ENCODE assay signal across 11 cellular contexts in genomic region chr6:56759521-56759920, GRCh38.
DNase-seq lines count a peak whose midpoint lies in the region; ATAC-seq and TF ChIP-seq lines count a peak whose summit lies in the region.
"Had no signal": no experiment of that assay in that cellular context is flagged by ENCODE, and none has a peak within 500 bp of the region (broad histone marks: within the 10 kb centered on the region; RNA-seq: fewer than 3 reads in every experiment).

No MANE protein-coding gene starts in this region.

- peak overlapping the region; percentile 24 for H3K27ac ChIP-seq in caudate nucleus (ENCODE audit: low read depth, low read length)
- H3K27ac ChIP-seq in PC-3 (ENCODE audit: low read length) = no peak overlapping the region
- H3K27ac ChIP-seq: pancreas had no signal

- CTCF ChIA-PET in PC-3 (lab: Charles Lee) = interaction anchor here (1.2 kb wide), 1 partner anchor 49 kb away, joined by 3 read pairs; no protein-coding TSS in a partner anchor

- POLR2A ChIA-PET in PC-3 (lab: Charles Lee; ENCODE audit: unreplicated experiment) = no interaction called here

- peaks cover 42% of the 10 kb centered on the region for H3K4me1 ChIP-seq in PC-3 (ENCODE audit: insufficient read depth, low read length)

- H3F3A ChIP-seq in PC-3 (ENCODE audit: low read length, unreplicated experiment) = no peaks in the 10 kb centered on the region

- intact Hi-C loops in PC-3 (cut with micrococcal nuclease) = no loop called here

- no peak overlapping the region for H3K9ac ChIP-seq in PC-3 (ENCODE audit: low read length)
- H3K9ac ChIP-seq: SK-N-SH had no signal

- DNase-seq in caudate nucleus (lab: John Stamatoyannopoulos, UW) (peak in 3 of 61 donors; percentile 18 to 31 (median 21)), pons (ENCODE audit: low spot score) (peak; percentile 83), HUDEP-2 (lab: John Stamatoyannopoulos, UW; ENCODE audit: unreplicated experiment in 76 of 76) (no peak), PC-3 (no peak)
- DNase-seq: activated effector memory CD4-positive, alpha-beta T cell treated with Interleukin-2 at 50 U/mL for 16 hours; EL; pancreas; SK-N-SH had no signal

- H3K9me3 ChIP-seq in PC-3 (ENCODE audit: low read length) = no peaks in the 10 kb centered on the region
- H3K9me3 ChIP-seq: pancreas, SK-N-SH had no signal

- H4K20me1 ChIP-seq in PC-3 (ENCODE audit: low read length) = no peaks in the 10 kb centered on the region

- ATAC-seq in GM21515 (IDR thresholded peaks at IDR 0.05; ENCODE audit: unreplicated experiment) (peak; percentile 26), HG03442 (IDR thresholded peaks at IDR 0.05; ENCODE audit: unreplicated experiment) (peak; percentile 29), PC-3 (no peak), HG03457 (IDR thresholded peaks at IDR 0.05; ENCODE audit: unreplicated experiment) (no peak)

- no peak for TF ChIP-seq CTCF in PC-3 (conservative IDR thresholded peaks at IDR 0.05; ENCODE audit: low read depth, low read length)

- no peaks in the 10 kb centered on the region for H3K36me3 ChIP-seq in PC-3 (ENCODE audit: low read depth, low read length)
- H3K36me3 ChIP-seq: pancreas had no signal

- H3K4me3 ChIP-seq in PC-3 (ENCODE audit: low read length) = no peak overlapping the region
- H3K4me3 ChIP-seq: pancreas had no signal

- no peaks in the 10 kb centered on the region for H3K9me2 ChIP-seq in PC-3 (replicated peaks; ENCODE audit: low read length)
- H3K9me2 ChIP-seq: SK-N-SH had no signal

- BruUV-seq in PC-3 (replicated peaks; lab: Mats Ljungman, UMichigan) = no TSS peak

- no peaks in the 10 kb centered on the region for H3K27me3 ChIP-seq in PC-3 (ENCODE audit: low read length)
- H3K27me3 ChIP-seq: pancreas had no signal

- no peak overlapping the region for H3K4me2 ChIP-seq in PC-3 (ENCODE audit: low read length)
- H3K4me2 ChIP-seq: SK-N-SH had no signal

- peaks cover 47% of the 10 kb centered on the region for H3K79me2 ChIP-seq in PC-3 (ENCODE audit: low read length)

- no peak overlapping the region for H2AFZ ChIP-seq in PC-3 (ENCODE audit: low read length)

Comparison
In these comparisons a context has a peak if more than half of its experiments do, and no peak if none do; other contexts are left out.
1. ATAC-seq: peak in GM21515 (single experiment) and HG03442 (single experiment); none in PC-3 (single experiment) and HG03457 (single experiment).